8 cellular contexts compared by ENCODE assay signal in genomic region chr6:35919827-35920751, GRCh38. TPM values are rescaled to one million over a fixed set of nuclear protein-coding genes. Genes with fewer than 3 reads are reported as not detected.
DNase-seq lines count a peak whose midpoint lies in the region; ATAC-seq lines count a peak whose summit lies in the region.

No MANE protein-coding gene starts in this region.

- 0 out of 2 replicates have a peak, but pooled peaks cover 4% of the 10 kb centered on the region for H3K36me3 ChIP-seq in ES-I3 (ENCODE audit: insufficient read depth, low read length)
- H3K36me3 ChIP-seq in KOPT-K1 (ENCODE audit: insufficient read depth, low read length) = peaks cover 27% of the 10 kb centered on the region

- peaks cover 42% of the 10 kb centered on the region for H3K4me1 Mint-ChIP-seq in activated CD4-positive, alpha-beta T cell treated with anti-CD3 and anti-CD28 coated beads for 36 hours

- H3K9ac ChIP-seq in ES-I3 (ENCODE audit: low read depth, low read length) = peak overlapping the region; percentile 70

- no peaks in the 10 kb centered on the region; the same call in 1 of the 2 replicates for H3K4me1 ChIP-seq in ES-I3 (ENCODE audit: insufficient read depth, low read length)

- POLR2A ChIA-PET in activated CD4-positive, alpha-beta T cell treated with anti-CD3 and anti-CD28 coated beads for 36 hours (lab: Charles Lee) = no interaction called here

- no peaks in the 10 kb centered on the region for H3K9me3 ChIP-seq in ES-I3 (ENCODE audit: control insufficient read depth, insufficient read depth, low read length)
- no peaks in the 10 kb centered on the region for H3K9me3 ChIP-seq in KOPT-K1 (ENCODE audit: insufficient read depth, low read length, poor library complexity, severe bottlenecking)

- H3K9me3 Mint-ChIP-seq in activated CD4-positive, alpha-beta T cell treated with anti-CD3 and anti-CD28 coated beads for 36 hours (ENCODE audit: low read depth) = no peaks in the 10 kb centered on the region

- H3K4me3 Mint-ChIP-seq in activated CD4-positive, alpha-beta T cell treated with anti-CD3 and anti-CD28 coated beads for 36 hours = peak overlapping the region; percentile 92

- intact Hi-C loops in activated CD4-positive, alpha-beta T cell treated with anti-CD3 and anti-CD28 coated beads for 36 hours (cut with DNase I, micrococcal nuclease) = loop anchor here (2.0 to 5.0 kb wide), 5 partner anchors 107 to 1067 kb away; partner anchors contain the start of genes C6orf89 (in 1 of the 2), MAPK13 (in 1 of the 2), MAPK14 (in 1 of the 2) and MTCH1 (in 1 of the 2)

- CTCF ChIA-PET in activated CD4-positive, alpha-beta T cell treated with anti-CD3 and anti-CD28 coated beads for 36 hours (lab: Charles Lee) = interaction anchor here (1.2 kb wide), 1 partner anchor 368 kb away, joined by 3 read pairs; no protein-coding TSS in a partner anchor

- peak; percentile 73 for DNase-seq in activated CD4-positive, alpha-beta T cell treated with anti-CD3 and anti-CD28 coated beads for 36 hours
- DNase-seq in dermis microvascular lymphatic vessel endothelial cell (ENCODE audit: low read depth in 2 of 2) (peak; percentile 27 to 88), lung microvascular endothelial cell (ENCODE audit: low read depth in 2 of 2) (peak; percentile 61 to 88), NCI-H2107 treated with DMSO at 0.1 percent for 48 hours (lab: John Stamatoyannopoulos, UW; ENCODE audit: unreplicated experiment) (no peak)
- DNase-seq in stimulated activated CD8-positive, alpha-beta memory T cell treated with anti-CD3 and anti-CD28 coated beads, Interleukin-12 subunit alpha, Interleukin-12 subunit beta, amount 100 ng/mL, for 24 hours (ENCODE audit: extremely low read depth) = peak; percentile 2

- ATAC-seq in GM21717 (IDR thresholded peaks at IDR 0.05; ENCODE audit: unreplicated experiment) = peak; percentile 42
- peak; percentile 74 for ATAC-seq in activated CD4-positive, alpha-beta T cell treated with anti-CD3 and anti-CD28 coated beads for 36 hours

- peaks cover 29% of the 10 kb centered on the region for H3K36me3 Mint-ChIP-seq in activated CD4-positive, alpha-beta T cell treated with anti-CD3 and anti-CD28 coated beads for 36 hours (ENCODE audit: low read depth)

- H3K27ac ChIP-seq in KOPT-K1 (ENCODE audit: low read depth, low read length, poor library complexity, severe bottlenecking) = peak overlapping the region; percentile 86

- H3K27ac Mint-ChIP-seq in activated CD4-positive, alpha-beta T cell treated with anti-CD3 and anti-CD28 coated beads for 36 hours = peak overlapping the region; percentile 97

- H3K27me3 Mint-ChIP-seq in activated CD4-positive, alpha-beta T cell treated with anti-CD3 and anti-CD28 coated beads for 36 hours = no peaks in the 10 kb centered on the region

RNA-seq across cellular contexts. Expression of gene SRPK1, which starts 0.8 kb away (rescaled TPM):
- 100 to 1,000 TPM; 100 to 118 TPM for total RNA-seq in activated CD4-positive, alpha-beta T cell treated with anti-CD3 and anti-CD28 coated beads for 36 hours
- total RNA-seq in dermis microvascular lymphatic vessel endothelial cell = 30.8 and 42.4 TPM in 2 replicates
- total RNA-seq in lung microvascular endothelial cell = 32.3 and 36.3 TPM in 2 replicates
